ENCODE assay signal across 3 cellular contexts in the genomic region with DNA sequence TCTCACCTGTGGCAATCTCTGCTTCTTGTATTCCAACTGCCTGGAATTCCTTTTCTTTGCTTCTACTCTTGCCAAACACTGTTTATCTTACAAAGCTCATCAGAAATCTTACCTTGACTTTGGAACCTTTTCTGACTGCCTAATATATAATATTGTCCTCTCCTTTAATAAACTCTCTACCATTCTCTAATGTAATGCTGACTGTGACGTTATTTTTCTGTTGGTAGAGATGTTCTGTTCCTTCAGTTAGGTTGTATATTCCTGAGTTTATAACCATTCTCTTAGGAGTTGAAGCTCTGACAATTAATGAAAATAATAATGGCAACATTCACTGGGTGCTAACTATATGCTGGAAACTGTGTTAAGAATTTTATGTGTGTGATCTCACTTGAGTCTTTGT.
TF ChIP-seq lines count a peak whose summit lies in the region.

No MANE protein-coding gene starts in this region.

TF ChIP-seq in HepG2, 621 proteins besides CTCF, POLR2A, EP300 and RAD21:
- TF ChIP-seq, protein P1, sequence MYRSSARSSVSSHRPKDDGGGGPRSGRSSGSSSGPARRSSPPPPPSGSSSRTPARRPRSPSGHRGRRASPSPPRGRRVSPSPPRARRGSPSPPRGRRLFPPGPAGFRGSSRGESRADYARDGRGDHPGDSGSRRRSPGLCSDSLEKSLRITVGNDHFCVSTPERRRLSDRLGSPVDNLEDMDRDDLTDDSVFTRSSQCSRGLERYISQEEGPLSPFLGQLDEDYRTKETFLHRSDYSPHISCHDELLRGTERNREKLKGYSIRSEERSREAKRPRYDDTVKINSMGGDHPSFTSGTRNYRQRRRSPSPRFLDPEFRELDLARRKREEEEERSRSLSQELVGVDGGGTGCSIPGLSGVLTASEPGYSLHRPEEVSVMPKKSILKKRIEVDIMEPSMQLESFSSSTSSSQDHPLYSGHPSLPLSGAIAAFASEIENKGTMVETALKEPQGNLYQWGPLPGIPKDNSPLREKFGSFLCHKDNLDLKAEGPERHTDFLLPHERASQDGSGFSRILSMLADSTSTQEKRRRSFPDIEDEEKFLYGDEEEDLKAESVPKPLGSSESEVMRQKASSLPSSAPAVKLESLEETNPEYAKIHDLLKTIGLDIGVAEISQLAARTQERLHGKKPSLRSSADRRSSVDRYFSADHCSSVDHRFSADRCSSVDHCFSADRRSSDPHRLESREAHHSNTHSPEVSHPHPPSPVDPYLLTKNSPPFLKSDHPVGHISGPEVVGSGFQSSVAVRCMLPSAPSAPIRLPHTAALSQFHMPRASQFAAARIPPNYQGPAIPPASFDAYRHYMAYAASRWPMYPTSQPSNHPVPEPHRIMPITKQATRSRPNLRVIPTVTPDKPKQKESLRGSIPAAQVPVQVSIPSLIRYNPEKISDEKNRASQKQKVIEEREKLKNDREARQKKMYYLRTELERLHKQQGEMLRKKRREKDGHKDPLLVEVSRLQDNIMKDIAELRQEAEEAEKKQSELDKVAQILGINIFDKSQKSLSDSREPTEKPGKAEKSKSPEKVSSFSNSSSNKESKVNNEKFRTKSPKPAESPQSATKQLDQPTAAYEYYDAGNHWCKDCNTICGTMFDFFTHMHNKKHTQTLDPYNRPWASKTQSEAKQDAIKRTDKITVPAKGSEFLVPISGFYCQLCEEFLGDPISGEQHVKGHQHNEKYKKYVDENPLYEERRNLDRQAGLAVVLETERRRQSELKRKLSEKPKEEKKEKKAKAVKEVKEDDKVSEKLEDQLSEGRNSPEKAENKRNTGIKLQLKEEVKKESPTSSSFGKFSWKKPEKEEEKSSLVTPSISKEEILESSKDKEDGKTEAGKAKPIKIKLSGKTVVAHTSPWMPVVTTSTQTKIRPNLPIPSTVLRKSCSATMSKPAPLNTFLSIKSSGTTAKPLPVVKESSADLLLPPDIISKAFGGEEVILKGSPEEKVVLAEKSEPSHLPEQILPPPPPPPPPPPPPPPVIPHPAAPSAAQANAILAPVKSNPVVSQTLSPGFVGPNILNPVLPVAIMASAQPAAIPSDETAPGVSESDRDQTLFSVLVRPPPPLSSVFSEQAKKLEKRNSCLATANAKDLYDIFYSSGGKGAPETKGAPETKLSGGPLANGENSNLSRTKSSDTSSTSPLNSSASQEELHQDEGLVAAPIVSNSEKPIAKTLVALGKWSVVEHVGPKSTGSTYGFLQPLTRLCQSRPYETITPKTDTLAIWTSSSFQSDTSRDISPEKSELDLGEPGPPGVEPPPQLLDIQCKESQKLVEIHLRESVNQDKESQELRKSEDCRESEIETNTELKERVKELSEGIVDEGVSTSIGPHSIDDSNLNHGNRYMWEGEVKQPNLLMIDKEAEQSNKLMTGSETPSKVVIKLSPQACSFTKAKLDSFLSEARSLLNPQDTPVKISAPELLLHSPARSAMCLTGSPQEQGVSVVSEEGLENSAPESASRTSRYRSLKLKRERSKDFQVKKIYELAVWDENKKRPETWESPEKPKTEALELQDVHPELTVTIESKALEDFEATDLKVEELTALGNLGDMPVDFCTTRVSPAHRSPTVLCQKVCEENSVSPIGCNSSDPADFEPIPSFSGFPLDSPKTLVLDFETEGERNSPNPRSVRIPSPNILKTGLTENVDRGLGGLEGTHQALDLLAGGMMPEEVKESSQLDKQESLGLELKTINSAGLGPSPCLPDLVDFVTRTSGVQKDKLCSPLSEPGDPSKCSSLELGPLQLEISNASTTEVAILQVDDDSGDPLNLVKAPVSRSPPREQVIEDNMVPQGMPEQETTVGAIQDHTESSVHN (CRISPR knock-in tag; IDR thresholded peaks at IDR 0.05), result no peak
- TF ChIP-seq MAFK (conservative IDR thresholded peaks at IDR 0.05 in 1 of 2, IDR thresholded peaks at IDR 0.05 in 1 of 2; ENCODE audit: low read length in 2 of 2), result peak; percentile 61 to 74; a peak in 3 of 4 replicates
- TF ChIP-seq MAFF (IDR thresholded peaks at IDR 0.05; ENCODE audit: low read depth, low read length), result peak; percentile 37; the same call in 1 of the 2 replicates

TF ChIP-seq in A549, 52 proteins besides CTCF, POLR2A, EP300 and RAD21:
- TF ChIP-seq HDAC2 (IDR thresholded peaks at IDR 0.05) (no peak), RARB (CRISPR knock-in tag; IDR thresholded peaks at IDR 0.05) (no peak), NPAS2 (CRISPR knock-in tag; IDR thresholded peaks at IDR 0.05; ENCODE audit: borderline replicate concordance) (no peak), MAFK (IDR thresholded peaks at IDR 0.05; ENCODE audit: partially characterized antibody) (peak; percentile 30), ZSCAN20 (CRISPR knock-in tag; IDR thresholded peaks at IDR 0.05) (no peak)
TF ChIP-seq in A549: peak in this region for 1.

TF ChIP-seq in IMR-90, 13 proteins besides CTCF, POLR2A, EP300 and RAD21:
- TF ChIP-seq, protein P2, sequence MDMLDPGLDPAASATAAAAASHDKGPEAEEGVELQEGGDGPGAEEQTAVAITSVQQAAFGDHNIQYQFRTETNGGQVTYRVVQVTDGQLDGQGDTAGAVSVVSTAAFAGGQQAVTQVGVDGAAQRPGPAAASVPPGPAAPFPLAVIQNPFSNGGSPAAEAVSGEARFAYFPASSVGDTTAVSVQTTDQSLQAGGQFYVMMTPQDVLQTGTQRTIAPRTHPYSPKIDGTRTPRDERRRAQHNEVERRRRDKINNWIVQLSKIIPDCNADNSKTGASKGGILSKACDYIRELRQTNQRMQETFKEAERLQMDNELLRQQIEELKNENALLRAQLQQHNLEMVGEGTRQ (IDR thresholded peaks at IDR 0.05; ENCODE audit: low read depth, low read length), result no peak
- TF ChIP-seq SMC3 (IDR thresholded peaks at IDR 0.05; ENCODE audit: low read depth, low read length) (no peak), MAFK (IDR thresholded peaks at IDR 0.05; ENCODE audit: low read depth, low read length) (peak; percentile 44), CEBPB (IDR thresholded peaks at IDR 0.05; ENCODE audit: low read depth, low read length) (no peak)
